Comparison of ENCODE assay signal across 8 cellular contexts in the genomic region with DNA sequence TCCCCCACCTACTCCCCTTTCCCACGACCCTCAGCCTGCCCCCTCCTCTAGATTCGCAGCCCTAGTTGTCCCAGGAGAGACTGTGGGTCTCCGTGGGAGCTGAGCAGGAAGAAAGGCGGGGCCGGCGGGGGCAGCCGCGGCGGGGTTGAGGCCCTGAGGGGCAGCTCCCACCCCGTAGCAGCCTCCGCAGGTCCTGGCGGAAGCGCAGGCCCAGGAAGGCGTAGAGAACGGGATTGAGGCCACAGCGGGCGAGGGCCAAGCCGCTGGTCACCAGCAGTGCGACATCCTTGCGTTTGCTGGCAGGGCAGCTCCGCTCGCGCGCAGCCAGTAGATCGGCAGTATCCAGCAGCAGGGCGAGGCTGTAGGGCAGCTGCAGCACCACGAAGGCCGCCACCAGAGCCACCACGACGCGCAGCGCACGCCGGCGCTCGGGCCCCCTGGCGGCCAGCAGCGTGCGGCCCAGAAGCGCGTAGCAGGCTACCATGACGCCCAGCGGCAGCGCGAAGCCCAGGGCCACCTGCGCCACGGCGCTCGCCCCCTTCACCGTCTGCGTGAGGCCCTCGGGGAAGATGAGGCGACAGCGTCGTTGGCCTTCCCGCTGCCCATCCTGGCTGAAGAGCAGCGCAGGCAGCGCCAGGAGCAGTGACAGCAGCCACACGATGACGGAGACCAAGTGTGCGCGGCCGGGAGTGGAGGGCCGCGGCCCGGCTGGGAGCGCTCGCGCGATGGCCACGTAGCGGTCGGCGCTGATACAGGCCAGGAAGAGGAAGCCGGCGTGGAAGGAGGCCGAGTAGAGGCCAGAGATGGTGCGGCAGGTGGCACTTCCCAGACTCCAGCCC. TPM values are rescaled to one million over a fixed set of nuclear protein-coding genes. Genes with fewer than 3 reads are reported as not detected.
DNase-seq lines count a peak whose midpoint lies in the region; ATAC-seq and TF ChIP-seq lines count a peak whose summit lies in the region.

No MANE protein-coding gene starts in this region.

- peak overlapping the region; percentile 76 for H2BK20ac ChIP-seq in IMR-90 (ENCODE audit: low read depth, low read length)

- TF ChIP-seq CTCF in IMR-90 (conservative IDR thresholded peaks at IDR 0.05; ENCODE audit: low read depth, low read length) (peak; percentile 86), upper lobe of left lung (IDR thresholded peaks at IDR 0.05) (peak; percentile 88 to 99 (median 98))

- no peaks in the 10 kb centered on the region for H3K9me3 Mint-ChIP-seq in activated naive CD4-positive, alpha-beta T cell treated with anti-CD3 and anti-CD28 coated beads, Interleukin-2, amount 50 U/mL, for 24 hours

- H4K20me1 ChIP-seq in IMR-90 (ENCODE audit: insufficient read depth, low read length), result peaks cover 25% of the 10 kb centered on the region

- no peak overlapping the region for H3K27ac Mint-ChIP-seq in activated naive CD4-positive, alpha-beta T cell treated with anti-CD3 and anti-CD28 coated beads, Interleukin-2, amount 50 U/mL, for 24 hours

- peak overlapping the region; percentile 96 for H2AK5ac ChIP-seq in IMR-90 (ENCODE audit: low read depth, low read length)

- H3K27ac ChIP-seq in IMR-90 (ENCODE audit: insufficient read depth, low read length) (peak overlapping the region; percentile 97), upper lobe of left lung (peak overlapping the region; percentile 91 to 98 (median 93))

- H3K4ac ChIP-seq in IMR-90 (ENCODE audit: low read depth, low read length), result peak overlapping the region; percentile 99

- peak overlapping the region; percentile 99 for H2BK5ac ChIP-seq in IMR-90 (ENCODE audit: low read depth, low read length, poor library complexity, severe bottlenecking)

- intact Hi-C loops in IMR-90 (cut with micrococcal nuclease), result loop anchor here (1.0 to 2.0 kb wide), 2 partner anchors 71 to 101 kb away; a partner anchor contains a TSS

- BruUV-seq in IMR-90 (replicated peaks; lab: Mats Ljungman, UMichigan), result no TSS peak

- H3K36me3 ChIP-seq in IMR-90 (ENCODE audit: control insufficient read depth, insufficient read depth, low read length) (peaks cover 2% of the 10 kb centered on the region; the same call in 1 of the 2 replicates), upper lobe of left lung (no peaks in the 10 kb centered on the region)

- peak overlapping the region; percentile 94 for H2AK9ac ChIP-seq in IMR-90 (replicated peaks; ENCODE audit: low read depth, low read length, poor library complexity)

- peaks cover 25% of the 10 kb centered on the region for H3K27me3 Mint-ChIP-seq in activated naive CD4-positive, alpha-beta T cell treated with anti-CD3 and anti-CD28 coated beads, Interleukin-2, amount 50 U/mL, for 24 hours

- H3K9me3 ChIP-seq in IMR-90 (ENCODE audit: control insufficient read depth, insufficient read depth, low read length) (no peaks in the 10 kb centered on the region), upper lobe of left lung (no peaks in the 10 kb centered on the region)

- DNase-seq in ELF-1 (ENCODE audit: low read depth, low spot score), result peak; percentile 94
- DNase-seq in IMR-90, result peak; percentile 75
- DNase-seq in RPMI7951 (ENCODE audit: low read depth), result peak; percentile 79
- DNase-seq in globus pallidus (ENCODE audit: low spot score), result peak; percentile 73
- peak in 47 of 56 donors; percentile 10 to 78 (median 54) for DNase-seq in nucleus accumbens (lab: John Stamatoyannopoulos, UW)
- peak; percentile 81 to 97 for DNase-seq in upper lobe of left lung

- peak overlapping the region; percentile 98 for H4K91ac ChIP-seq in IMR-90 (ENCODE audit: insufficient read depth, low read depth, low read length)

- H3K23ac ChIP-seq in IMR-90 (ENCODE audit: low read depth, low read length), result peak overlapping the region; percentile 96

- H3K79me1 ChIP-seq in IMR-90 (ENCODE audit: low read depth in 1 of 2, low read length in 2 of 2), result peaks cover 15 to 67% of the 10 kb centered on the region in 2 experiments

- peak overlapping the region; percentile 99 for H2AFZ ChIP-seq in IMR-90 (replicated peaks; ENCODE audit: low read length, poor library complexity)

- H3K4me1 ChIP-seq in IMR-90 (ENCODE audit: control insufficient read depth, insufficient read depth, low read length), result peaks cover 32% of the 10 kb centered on the region
- H3K4me1 ChIP-seq in upper lobe of left lung, result peaks cover 69 to 85% (median 71%) of the 10 kb centered on the region in 4 donors

- POLR2A ChIA-PET in IMR-90 (lab: Charles Lee; ENCODE audit: unreplicated experiment), result interaction anchor here (0.5 to 1.4 kb wide), 2 partner anchors 70 to 540 kb away, joined by 3 read pairs; a partner anchor contains a TSS

- 9% methylated on average over 69 of the region's 78 CpGs; no CpG with 5 or more reads in 1 of the 2 experiments for WGBS in IMR-90 (ENCODE audit: extremely low coverage in 2 of 2, insufficient read length in 1 of 2), 2 experiments
- WGBS in upper lobe of left lung, 2 donors, result 0% methylated on average over 2 to 35 of the region's 78 CpGs

- peak overlapping the region; percentile 25; the same call in 1 of the 2 replicates for H3K4me3 ChIP-seq in IMR-90 (ENCODE audit: insufficient read depth, low read depth, low read length)
- H3K4me3 ChIP-seq in upper lobe of left lung, result peak overlapping the region in 3 of 4 donors; percentile 85 to 92 (median 85)

- peak; percentile 69 for TF ChIP-seq RAD21 in IMR-90 (IDR thresholded peaks at IDR 0.05; ENCODE audit: low read length)

- peak overlapping the region; percentile 91 for H3K18ac ChIP-seq in IMR-90 (ENCODE audit: low read depth, low read length)

- H3K36me3 Mint-ChIP-seq in activated naive CD4-positive, alpha-beta T cell treated with anti-CD3 and anti-CD28 coated beads, Interleukin-2, amount 50 U/mL, for 24 hours, result no peaks in the 10 kb centered on the region

- H3K4me2 ChIP-seq in IMR-90 (ENCODE audit: low read depth, low read length), result peak overlapping the region; percentile 89

- H2BK120ac ChIP-seq in IMR-90 (ENCODE audit: low read depth, low read length), result peak overlapping the region; percentile 93

- dilution Hi-C loops in IMR-90 (cut with HindIII; ENCODE audit: low sequenced_read_pairs, unreplicated experiment), result no loop called here

- peak overlapping the region; percentile 97 for H3K14ac ChIP-seq in IMR-90 (replicated peaks; ENCODE audit: low read depth, low read length)

- ATAC-seq in IMR-90 (ENCODE audit: low read depth), result peak; percentile 18
- peak; percentile 56 to 67 for ATAC-seq in upper lobe of left lung (ENCODE audit: low FRiP score in 2 of 2)
- no peak for ATAC-seq in HG03442 (IDR thresholded peaks at IDR 0.05; ENCODE audit: unreplicated experiment)

- H3K9me1 ChIP-seq in IMR-90 (ENCODE audit: insufficient read depth, low read length), result peaks cover 17% of the 10 kb centered on the region

- TF ChIP-seq POLR2A in IMR-90 (IDR thresholded peaks at IDR 0.05; ENCODE audit: low read depth, low read length) (no peak), upper lobe of left lung (IDR thresholded peaks at IDR 0.05) (peak in 1 of 4 donors; percentile 24)

- peak overlapping the region; percentile 53; the same call in 1 of the 2 replicates for H3K56ac ChIP-seq in IMR-90 (ENCODE audit: extremely low read depth, insufficient read depth, low read length)

- peak overlapping the region; percentile 91 for H3K4me3 Mint-ChIP-seq in activated naive CD4-positive, alpha-beta T cell treated with anti-CD3 and anti-CD28 coated beads, Interleukin-2, amount 50 U/mL, for 24 hours

- H4K8ac ChIP-seq in IMR-90 (ENCODE audit: low read depth in 2 of 2, low read length in 2 of 2), result peak overlapping the region; percentile 94 to 100

- H4K5ac ChIP-seq in IMR-90 (ENCODE audit: low read depth, low read length), result peak overlapping the region; percentile 99

- TF ChIP-seq EP300 in upper lobe of left lung (IDR thresholded peaks at IDR 0.05), result no peak

- H3K27me3 ChIP-seq in IMR-90 (ENCODE audit: control insufficient read depth, insufficient read depth, low read length), result no peaks in the 10 kb centered on the region
- peaks cover 0 to 7% (median 3%) of the 10 kb centered on the region in 4 donors for H3K27me3 ChIP-seq in upper lobe of left lung

- H3K4me1 Mint-ChIP-seq in activated naive CD4-positive, alpha-beta T cell treated with anti-CD3 and anti-CD28 coated beads, Interleukin-2, amount 50 U/mL, for 24 hours, result peaks cover 59% of the 10 kb centered on the region

- CTCF ChIA-PET in IMR-90 (lab: Yijun Ruan, JAX), result interaction anchor here (0.5 to 3.8 kb wide), 5 partner anchors 72 to 142 kb away, joined by 3 to 15 read pairs (median 3); a partner anchor contains a TSS

- in situ Hi-C loops in IMR-90 (cut with MboI; ENCODE audit: low sequenced_read_pairs), result loop anchor here (5.0 to 25.0 kb wide), 2 partner anchors 102 to 633 kb away; a partner anchor contains a TSS

- peak overlapping the region; percentile 91; the same call in 2 of the 3 replicates for H2BK15ac ChIP-seq in IMR-90 (ENCODE audit: low read depth, low read length)

- H3K9ac ChIP-seq in IMR-90 (ENCODE audit: low read depth, low read length), result peak overlapping the region; percentile 85

RNA-seq across cellular contexts. Expression of a gene that starts 1.9 kb away (rescaled TPM):
- 0.36 and 0.56 TPM in 2 replicates for total RNA-seq in IMR-90 (2012; rRNA removed)
- polyA plus RNA-seq in IMR-90 (2012; rRNA removed), result 2.4 and 3.0 TPM in 2 replicates
- polyA plus RNA-seq in IMR-90 (2012; cell fraction: cytosol; rRNA removed), result 2.4 and 5.9 TPM in 2 replicates
- 6.1 and 16.6 TPM in 2 replicates for polyA plus RNA-seq in IMR-90 (2012; cell fraction: nucleus; rRNA removed; ENCODE audit: low replicate concordance)
- 1.4 and 2.0 TPM in 2 replicates for total RNA-seq in RPMI7951 (2014; rRNA removed; shearing (Covaris generic))
- 1 to 10 TPM in 4 of 6 donors, under 1 TPM in 2; 0.30 to 2.2 (median 1.4) TPM for total RNA-seq in upper lobe of left lung

RNA-seq across cellular contexts. Expression of a gene that starts 2.6 kb away (rescaled TPM):
- 10.6 and 12.2 TPM in 2 replicates for total RNA-seq in IMR-90 (2012; rRNA removed)
- 72.2 and 77.0 TPM in 2 replicates for polyA plus RNA-seq in IMR-90 (2012; rRNA removed)
- 58.1 and 68.2 TPM in 2 replicates for polyA plus RNA-seq in IMR-90 (2012; cell fraction: cytosol; rRNA removed)
- polyA plus RNA-seq in IMR-90 (2012; cell fraction: nucleus; rRNA removed; ENCODE audit: low replicate concordance), result 165 and 241 TPM in 2 replicates
- total RNA-seq in RPMI7951 (2014; rRNA removed; shearing (Covaris generic)), result 9.6 and 10.2 TPM in 2 replicates
- 10 to 100 TPM in 1 of 6 donors, 1 to 10 TPM in 5; 1.7 to 37.7 (median 4.3) TPM for total RNA-seq in upper lobe of left lung

RNA-seq across cellular contexts. Expression of a gene that starts 2.9 kb away (rescaled TPM):
- total RNA-seq in IMR-90 (2012; rRNA removed), result 2.5 and 2.9 TPM in 2 replicates
- 10.5 and 13.2 TPM in 2 replicates for polyA plus RNA-seq in IMR-90 (2012; rRNA removed)
- 10.2 and 13.4 TPM in 2 replicates for polyA plus RNA-seq in IMR-90 (2012; cell fraction: cytosol; rRNA removed)
- polyA plus RNA-seq in IMR-90 (2012; cell fraction: nucleus; rRNA removed; ENCODE audit: low replicate concordance), result 19.1 and 48.9 TPM in 2 replicates
- total RNA-seq in RPMI7951 (2014; rRNA removed; shearing (Covaris generic)), result 9.9 and 12.5 TPM in 2 replicates
- total RNA-seq in upper lobe of left lung, result 10 to 100 TPM; 18.4 to 93.2 (median 28.4) TPM

RNA-seq across cellular contexts. Expression of a gene that starts 20.6 kb away (rescaled TPM):
- total RNA-seq in IMR-90 (2012; rRNA removed) (3.3 and 3.6 TPM in 2 replicates), upper lobe of left lung (100 to 1,000 TPM in 1 of 6 donors, 10 to 100 TPM in 5; 12.4 to 104 (median 15.2) TPM)
- 19.4 and 24.6 TPM in 2 replicates for polyA plus RNA-seq in IMR-90 (2012; rRNA removed)
- 12.0 and 21.3 TPM in 2 replicates for polyA plus RNA-seq in IMR-90 (2012; cell fraction: cytosol; rRNA removed)
- 102 and 132 TPM in 2 replicates for polyA plus RNA-seq in IMR-90 (2012; cell fraction: nucleus; rRNA removed; ENCODE audit: low replicate concordance)
- total RNA-seq in RPMI7951 (2014; rRNA removed; shearing (Covaris generic)), result 19.9 and 21.6 TPM in 2 replicates
